In the genomic region with DNA sequence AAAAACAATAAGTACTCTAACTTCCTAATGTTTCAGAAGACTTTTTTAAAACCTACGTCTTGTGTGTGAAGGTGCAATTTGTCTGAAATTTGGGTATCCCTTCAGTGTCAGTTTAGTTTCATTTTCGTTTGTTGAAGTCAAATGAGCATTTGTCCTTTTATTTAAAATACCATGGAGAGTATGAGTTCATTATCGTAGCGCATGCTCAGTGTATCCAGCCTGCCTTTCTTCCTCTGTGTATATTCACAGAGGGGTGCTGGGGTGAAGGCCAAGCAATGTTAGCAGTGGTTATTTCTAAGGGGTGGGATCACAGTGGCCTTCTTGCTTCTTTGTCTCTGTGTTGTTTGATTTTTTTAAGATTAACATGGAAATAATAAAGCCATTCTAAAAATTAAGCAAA, we compare ENCODE assay signal across 8 cellular contexts. TPM values are rescaled to one million over a fixed set of nuclear protein-coding genes. Genes with fewer than 3 reads are reported as not detected.
DNase-seq lines count a peak whose midpoint lies in the region; ATAC-seq, FAIRE-seq and TF ChIP-seq lines count a peak whose summit lies in the region.

No MANE protein-coding gene starts in this region.

- peak; percentile 74 for DNase-seq in EH (ENCODE audit: low read depth)
- DNase-seq in NCI-H1092 treated with DMSO at 0.1 percent for 48 hours (lab: John Stamatoyannopoulos, UW), result peak; percentile 68
- peak; percentile 46 for DNase-seq in bronchial epithelial cell (ENCODE audit: low read depth)
- DNase-seq in mucosa of descending colon, result no peak
- DNase-seq in putamen (ENCODE audit: low spot score), result no peak
- DNase-seq in epidermal melanocyte (ENCODE audit: insufficient read length, low spot score), result no peak
- no peak for DNase-seq in CD14-positive monocyte (ENCODE audit: low spot score)

- no peak overlapping the region for H3K4me3 ChIP-seq in bronchial epithelial cell (ENCODE audit: low read depth, low read length)
- no peak overlapping the region for H3K4me3 ChIP-seq in mucosa of descending colon

- H3K27me3 ChIP-seq in bronchial epithelial cell (ENCODE audit: control insufficient read depth, insufficient read depth, low read length), result no peaks in the 10 kb centered on the region

- no peak for FAIRE-seq in bronchial epithelial cell (lab: Jason Lieb, UNC)

- peaks cover 9% of the 10 kb centered on the region for H3K4me1 Mint-ChIP-seq in CD14-positive monocyte

- H3K27ac Mint-ChIP-seq in CD14-positive monocyte, result no peak overlapping the region

- no peaks in the 10 kb centered on the region for H3K9me3 ChIP-seq in mucosa of descending colon

- H3K9me3 Mint-ChIP-seq in CD14-positive monocyte, result no peaks in the 10 kb centered on the region

- no peaks in the 10 kb centered on the region for H3K4me1 ChIP-seq in mucosa of descending colon (ENCODE audit: low read depth)

- no peak for TF ChIP-seq CTCF in bronchial epithelial cell (IDR thresholded peaks at IDR 0.05; ENCODE audit: insufficient read depth, low read length, severe bottlenecking)
- no peak for TF ChIP-seq CTCF in mucosa of descending colon (IDR thresholded peaks at IDR 0.05)
- no peak for TF ChIP-seq CTCF in CD14-positive monocyte (IDR thresholded peaks at IDR 0.05)

- H3K36me3 ChIP-seq in bronchial epithelial cell (ENCODE audit: control insufficient read depth, insufficient read depth, low read length), result no peaks in the 10 kb centered on the region
- no peaks in the 10 kb centered on the region for H3K36me3 ChIP-seq in mucosa of descending colon (ENCODE audit: low read depth)

- ATAC-seq in mucosa of descending colon (peak; percentile 21), HG03025 (IDR thresholded peaks at IDR 0.05; ENCODE audit: low FRiP score, unreplicated experiment) (no peak)

- H3K36me3 Mint-ChIP-seq in CD14-positive monocyte, result no peaks in the 10 kb centered on the region

- peaks cover 0 to 2% (median 0%) of the 10 kb centered on the region in 3 donors for H3K27me3 Mint-ChIP-seq in CD14-positive monocyte (ENCODE audit: low read depth in 3 of 3)

- H3K4me3 Mint-ChIP-seq in CD14-positive monocyte, result peak overlapping the region in 1 of 2 donors; percentile 5

- intact Hi-C loops in mucosa of descending colon (cut with DNase I, micrococcal nuclease), result no loop called here
- intact Hi-C loops in CD14-positive monocyte (cut with micrococcal nuclease), result no loop called here

RNA-seq across cellular contexts. Expression of gene CNN3, which starts 43.2 kb away (rescaled TPM):
- 33.4 and 55.4 TPM in 2 replicates for total RNA-seq in bronchial epithelial cell
- total RNA-seq in mucosa of descending colon, result 100 to 1,000 TPM in 2 of 3 donors, 10 to 100 TPM in 1; 61.3 to 165 (median 129) TPM
- polyA plus RNA-seq in CD14-positive monocyte, result under 1 TPM; 0.08 TPM

Comparison
In these comparisons a context has a peak if more than half of its experiments do, and no peak if none do; other contexts are left out.
1. DNase-seq: peak in EH (single experiment), NCI-H1092 treated with DMSO at 0.1 percent for 48 hours (single experiment) and bronchial epithelial cell (single experiment); none in mucosa of descending colon (0 of 3), putamen (single experiment), epidermal melanocyte (single experiment) and CD14-positive monocyte (single experiment).